ENCODE assay signal across 9 cellular contexts in genomic region chr20:2652724-2653510, GRCh38. TPM values are rescaled to one million over a fixed set of nuclear protein-coding genes. Genes with fewer than 3 reads are reported as not detected.
DNase-seq lines count a peak whose midpoint lies in the region; ATAC-seq, FAIRE-seq and TF ChIP-seq lines count a peak whose summit lies in the region.
"Had no signal": no experiment of that assay in that cellular context is flagged by ENCODE, and none has a peak within 500 bp of the region (broad histone marks: within the 10 kb centered on the region; RNA-seq: fewer than 3 reads in every experiment).

No MANE protein-coding gene starts in this region.

- POLR2A ChIA-PET in activated CD4-positive, alpha-beta memory T cell treated with anti-CD3 and anti-CD28 coated beads, Interleukin-2, amount 10 ng/mL, durations not matched to agents 7 days and 5 days (lab: Charles Lee) = interaction anchor here (0.7 to 6.0 kb wide), 24 partner anchors 11 to 1820 kb away, joined by 3 to 199 read pairs (median 6); partner anchors contain the start of genes FAM110A, IDH3B, PCED1A and PSMF1

- peaks cover 7 to 17% of the 10 kb centered on the region in 2 donors for H3K4me1 ChIP-seq in neuronal stem cell (ENCODE audit: control insufficient read depth in 2 of 2, insufficient read depth in 1 of 2, low read depth in 1 of 2, low read length in 2 of 2)

- peak overlapping the region; percentile 95 for H3K14ac ChIP-seq in neuronal stem cell (ENCODE audit: low read length)

- H3K4me1 Mint-ChIP-seq in activated CD4-positive, alpha-beta memory T cell treated with anti-CD3 and anti-CD28 coated beads, Interleukin-2, amount 10 ng/mL, durations not matched to agents 7 days and 5 days = peaks cover 58% of the 10 kb centered on the region

- H3K79me1 ChIP-seq in neuronal stem cell (ENCODE audit: low read depth, low read length) = peaks cover 12% of the 10 kb centered on the region

- H2BK15ac ChIP-seq in neuronal stem cell (ENCODE audit: low read length) = no peak overlapping the region

- peak overlapping the region; percentile 93 for H2BK5ac ChIP-seq in neuronal stem cell (ENCODE audit: low read length)

- H3K36me3 Mint-ChIP-seq in activated CD4-positive, alpha-beta memory T cell treated with anti-CD3 and anti-CD28 coated beads, Interleukin-2, amount 10 ng/mL, durations not matched to agents 7 days and 5 days (ENCODE audit: low read depth) = peaks cover 53% of the 10 kb centered on the region

- peak overlapping the region; percentile 99 for H3K18ac ChIP-seq in neuronal stem cell (ENCODE audit: low read length)

- H3K9me3 Mint-ChIP-seq in activated CD4-positive, alpha-beta memory T cell treated with anti-CD3 and anti-CD28 coated beads, Interleukin-2, amount 10 ng/mL, durations not matched to agents 7 days and 5 days = no peaks in the 10 kb centered on the region

- DNase-seq in activated CD4-positive, alpha-beta memory T cell treated with anti-CD3 and anti-CD28 coated beads, Interleukin-2, amount 10 ng/mL, durations not matched to agents 7 days and 5 days = no peak
- DNase-seq in frontal cortex (ENCODE audit: low spot score in 2 of 2) (peak; percentile 46 to 56), neuronal stem cell (ENCODE audit: low spot score) (no peak), NCI-H128 (lab: John Stamatoyannopoulos, UW; ENCODE audit: unreplicated experiment) (no peak), SKM-1 treated with dmso at 0.1 percent for 144 hours (lab: John Stamatoyannopoulos, UW; ENCODE audit: unreplicated experiment) (no peak)

- WGBS in neuronal stem cell (ENCODE audit: extremely low coverage in 2 of 2, insufficient read length in 2 of 2, insufficient replicate concordance in 1 of 2), 2 donors = no CpG with 5 or more reads among the region's 56 CpGs

- no peaks in the 10 kb centered on the region for H3K27me3 ChIP-seq in neuronal stem cell (ENCODE audit: control insufficient read depth in 3 of 3, insufficient read depth in 3 of 3, low read depth in 1 of 3, low read length in 3 of 3)

- H3K4me3 Mint-ChIP-seq in activated CD4-positive, alpha-beta memory T cell treated with anti-CD3 and anti-CD28 coated beads, Interleukin-2, amount 10 ng/mL, durations not matched to agents 7 days and 5 days = peak overlapping the region; percentile 84

- H4K8ac ChIP-seq in neuronal stem cell (ENCODE audit: low read depth, low read length) = peak overlapping the region; percentile 19

- peak overlapping the region; percentile 84 for H3K4me2 ChIP-seq in neuronal stem cell (ENCODE audit: insufficient read depth, low read length, poor library complexity, severe bottlenecking)

- peak overlapping the region; percentile 99 for H3K9ac ChIP-seq in neuronal stem cell (ENCODE audit: low read depth, low read length, poor library complexity)

- H4K91ac ChIP-seq in neuronal stem cell (ENCODE audit: low read depth, low read length, poor library complexity) = peak overlapping the region; percentile 86

- FAIRE-seq in frontal cortex (lab: Jason Lieb, UNC) = no peak
- FAIRE-seq: colon had no signal

- H3K36me3 ChIP-seq in neuronal stem cell (replicated peaks in 1 of 2; ENCODE audit: control insufficient read depth in 2 of 2, insufficient read depth in 2 of 2, low read length in 2 of 2) = peaks cover 40 to 49% of the 10 kb centered on the region in 2 donors

- TF ChIP-seq RAD21 in Ishikawa (IDR thresholded peaks at IDR 0.05; ENCODE audit: low read depth) = no peak

- H3K9me3 ChIP-seq in neuronal stem cell (replicated peaks in 1 of 2; ENCODE audit: control insufficient read depth in 2 of 2, insufficient read depth in 1 of 2, low read depth in 1 of 2, low read length in 2 of 2) = no peaks in the 10 kb centered on the region

- peak; percentile 41 for ATAC-seq in GM21619 (IDR thresholded peaks at IDR 0.05; ENCODE audit: unreplicated experiment)

- peak overlapping the region; percentile 95 for H2AFZ ChIP-seq in neuronal stem cell (ENCODE audit: low read length)

- CTCF ChIA-PET in activated CD4-positive, alpha-beta memory T cell treated with anti-CD3 and anti-CD28 coated beads, Interleukin-2, amount 10 ng/mL, durations not matched to agents 7 days and 5 days (lab: Charles Lee) = interaction anchor here (1.2 to 3.4 kb wide), 4 partner anchors 12 to 201 kb away, joined by 3 to 18 read pairs (median 14); partner anchors contain the start of gene IDH3B

- H2BK12ac ChIP-seq in neuronal stem cell (ENCODE audit: low read length) = no peak overlapping the region

- peak overlapping the region; percentile 98 for H2BK120ac ChIP-seq in neuronal stem cell (ENCODE audit: low read depth, low read length)

- H3K4ac ChIP-seq in neuronal stem cell (ENCODE audit: low read length) = peak overlapping the region; percentile 76

- peak overlapping the region; percentile 75 for H3K27ac Mint-ChIP-seq in activated CD4-positive, alpha-beta memory T cell treated with anti-CD3 and anti-CD28 coated beads, Interleukin-2, amount 10 ng/mL, durations not matched to agents 7 days and 5 days

- H2AK5ac ChIP-seq in neuronal stem cell (ENCODE audit: low read depth, low read length) = peak overlapping the region; percentile 92

- H3K4me3 ChIP-seq in GM12875 (ENCODE audit: low read depth, low read length) (peak overlapping the region; percentile 90), neuronal stem cell (ENCODE audit: low read length in 2 of 2) (peak overlapping the region; percentile 93 to 99)

- H3K27me3 Mint-ChIP-seq in activated CD4-positive, alpha-beta memory T cell treated with anti-CD3 and anti-CD28 coated beads, Interleukin-2, amount 10 ng/mL, durations not matched to agents 7 days and 5 days = no peaks in the 10 kb centered on the region

- H3K23ac ChIP-seq in neuronal stem cell (ENCODE audit: low read depth, low read length, poor library complexity) = peak overlapping the region; percentile 92

- 0 out of 2 replicates have a peak, but pooled peaks have one; percentile 2 for TF ChIP-seq EP300 in Ishikawa (IDR thresholded peaks at IDR 0.05; ENCODE audit: borderline replicate concordance)

- H3K27ac ChIP-seq in neuronal stem cell (replicated peaks; ENCODE audit: low read length) = peak overlapping the region; percentile 53

- TF ChIP-seq CTCF in GM12875 (IDR thresholded peaks at IDR 0.05; ENCODE audit: borderline replicate concordance, insufficient read depth, low read depth, low read length) = no peak

TF ChIP-seq in Ishikawa, 13 proteins besides CTCF, POLR2A, EP300 and RAD21 (continues in another document):
- TF ChIP-seq CREB1 (IDR thresholded peaks at IDR 0.05; ENCODE audit: low read depth) (no peak), TAF1 (IDR thresholded peaks at IDR 0.05; ENCODE audit: low read depth) (no peak; the same call in 1 of the 2 replicates), YY1 (IDR thresholded peaks at IDR 0.05; ENCODE audit: low read depth) (no peak; the same call in 1 of the 2 replicates), TCF12 (IDR thresholded peaks at IDR 0.05; ENCODE audit: low read depth) (peak; percentile 6; the same call in 1 of the 2 replicates), REST (IDR thresholded peaks at IDR 0.05; ENCODE audit: low read depth) (no peak), USF1 (IDR thresholded peaks at IDR 0.05) (peak; percentile 90), EGR1 (IDR thresholded peaks at IDR 0.05) (no peak), NFIC (IDR thresholded peaks at IDR 0.05) (no peak), ZBTB7A (IDR thresholded peaks at IDR 0.05; ENCODE audit: low read depth) (no peak), CEBPB (IDR thresholded peaks at IDR 0.05) (no peak)

RNA-seq across cellular contexts. Expression of gene NOP56, which starts 0.5 kb away (rescaled TPM):
- total RNA-seq in activated CD4-positive, alpha-beta memory T cell treated with anti-CD3 and anti-CD28 coated beads, Interleukin-2, amount 10 ng/mL, durations not matched to agents 7 days and 5 days = 100 to 1,000 TPM; 285 to 302 TPM
- 132 TPM for total RNA-seq in frontal cortex
- polyA plus RNA-seq in neuronal stem cell (2013, experiment 1 of 2) = 194 TPM
- 188 TPM for polyA plus RNA-seq in neuronal stem cell (2013, experiment 2 of 2)

RNA-seq across cellular contexts. Expression of gene IDH3B, which starts 11.1 kb away (rescaled TPM):
- 10 to 100 TPM; 78.8 to 82.2 TPM for total RNA-seq in activated CD4-positive, alpha-beta memory T cell treated with anti-CD3 and anti-CD28 coated beads, Interleukin-2, amount 10 ng/mL, durations not matched to agents 7 days and 5 days
- 76.2 TPM for total RNA-seq in frontal cortex
- polyA plus RNA-seq in neuronal stem cell (2013, experiment 1 of 2) = 44.0 TPM
- polyA plus RNA-seq in neuronal stem cell (2013, experiment 2 of 2) = 43.1 TPM

RNA-seq across cellular contexts. Expression of gene EBF4, which starts 39.7 kb away (rescaled TPM):
- 1 to 10 TPM; 2.7 to 2.9 TPM for total RNA-seq in activated CD4-positive, alpha-beta memory T cell treated with anti-CD3 and anti-CD28 coated beads, Interleukin-2, amount 10 ng/mL, durations not matched to agents 7 days and 5 days
- 11.8 TPM for total RNA-seq in frontal cortex
- 19.6 TPM for polyA plus RNA-seq in neuronal stem cell (2013, experiment 1 of 2)
- 17.3 TPM for polyA plus RNA-seq in neuronal stem cell (2013, experiment 2 of 2)

Comparison
In these comparisons a context has a peak if more than half of its experiments do, and no peak if none do; other contexts are left out.
1. DNase-seq: peak in frontal cortex (2 of 2); none in activated CD4-positive, alpha-beta memory T cell treated with anti-CD3 and anti-CD28 coated beads, Interleukin-2, amount 10 ng/mL, durations not matched to agents 7 days and 5 days (single experiment), neuronal stem cell (single experiment), NCI-H128 (single experiment) and SKM-1 treated with dmso at 0.1 percent for 144 hours (single experiment).